6 cellular contexts compared by ENCODE assay signal in genomic region chr10:43619368-43619767, GRCh38.
"Had no signal": no experiment of that assay in that cellular context is flagged by ENCODE, and none has a peak within 500 bp of the region (broad histone marks: within the 10 kb centered on the region; RNA-seq: fewer than 3 reads in every experiment).

No MANE protein-coding gene starts in this region.

- ATAC-seq: stimulated activated effector memory CD8-positive, alpha-beta T cell treated with anti-CD3 and anti-CD28 coated beads, Interleukin-12 subunit alpha, Interleukin-12 subunit beta, amount 100 ng/mL, for 72 hours; stimulated activated memory B cell treated with anti-CD40 and anti-IgM and Interleukin-4, amounts not matched to agents 10 μg/mL and 1 μg/mL and 100 μg/mL, for 72 hours; stimulated activated naive B cell treated with anti-CD40 and anti-IgM and Interleukin-4, amounts not matched to agents 10 μg/mL and 1 μg/mL and 100 μg/mL, for 72 hours; stimulated activated naive CD8-positive, alpha-beta T cell treated with anti-CD3 and anti-CD28 coated beads, Interleukin-15, amount 100 ng/mL, for 72 hours; stimulated activated naive CD8-positive, alpha-beta T cell treated with anti-CD3 and anti-CD28 coated beads, Interleukin-15, Interleukin-2, amounts not matched to agents 100 U/mL and 50 U/mL, for 24 hours; upper lobe of right lung had no signal
